In genomic region chr2:105866439-105867170, GRCh38 we compare ENCODE assay signal across 9 cellular contexts.
DNase-seq lines count a peak whose midpoint lies in the region; ATAC-seq, FAIRE-seq and TF ChIP-seq lines count a peak whose summit lies in the region.
"Had no signal": no experiment of that assay in that cellular context is flagged by ENCODE, and none has a peak within 500 bp of the region (broad histone marks: within the 10 kb centered on the region; RNA-seq: fewer than 3 reads in every experiment).

No MANE protein-coding gene starts in this region.

- no peaks in the 10 kb centered on the region for H3K27me3 Mint-ChIP-seq in stimulated activated naive CD8-positive, alpha-beta T cell treated with anti-CD3 and anti-CD28 coated beads, Interleukin-15, Interleukin-2, amounts not matched to agents 100 ng/mL and 50 ng/mL, for 24 hours
- H3K27me3 Mint-ChIP-seq in brain: no peaks in the 10 kb centered on the region

- H3K4me1 Mint-ChIP-seq in stimulated activated naive CD8-positive, alpha-beta T cell treated with anti-CD3 and anti-CD28 coated beads, Interleukin-15, Interleukin-2, amounts not matched to agents 100 ng/mL and 50 ng/mL, for 24 hours (ENCODE audit: low read depth): peaks cover 100% of the 10 kb centered on the region
- peaks cover 68% of the 10 kb centered on the region for H3K4me1 Mint-ChIP-seq in brain

- peak overlapping the region; percentile 68 for H3K27ac Mint-ChIP-seq in stimulated activated naive CD8-positive, alpha-beta T cell treated with anti-CD3 and anti-CD28 coated beads, Interleukin-15, Interleukin-2, amounts not matched to agents 100 ng/mL and 50 ng/mL, for 24 hours
- peak overlapping the region in 4 of 5 experiments; percentile 29 to 74 (median 56) for H3K27ac Mint-ChIP-seq in brain

- no peak overlapping the region for H3K4me2 ChIP-seq in keratinocyte (ENCODE audit: control insufficient read depth, extremely low read depth, insufficient read depth, low read depth, low read length)

- FAIRE-seq in keratinocyte (lab: Jason Lieb, UNC) (peak; percentile 46), urothelium cell line (lab: Jason Lieb, UNC) (peak; percentile 23)
- FAIRE-seq: GM18507 had no signal

- H3K9me3 ChIP-seq in keratinocyte (ENCODE audit: control insufficient read depth, low read depth, low read length): no peaks in the 10 kb centered on the region
- no peaks in the 10 kb centered on the region for H3K9me3 ChIP-seq in ascending aorta

- H3K27me3 ChIP-seq in keratinocyte (ENCODE audit: control insufficient read depth, extremely low read depth, insufficient read depth, low read length) (no peaks in the 10 kb centered on the region), ascending aorta (no peaks in the 10 kb centered on the region)

- H3K27ac ChIP-seq in keratinocyte (ENCODE audit: control insufficient read depth, insufficient read depth, low read length): no peak overlapping the region
- no peak overlapping the region for H3K27ac ChIP-seq in ascending aorta

- no peak overlapping the region for H3K4me3 Mint-ChIP-seq in stimulated activated naive CD8-positive, alpha-beta T cell treated with anti-CD3 and anti-CD28 coated beads, Interleukin-15, Interleukin-2, amounts not matched to agents 100 ng/mL and 50 ng/mL, for 24 hours
- no peak overlapping the region for H3K4me3 Mint-ChIP-seq in brain

- H2AFZ ChIP-seq in keratinocyte (ENCODE audit: control insufficient read depth, low read length): no peak overlapping the region

- H3K9me1 ChIP-seq in keratinocyte (ENCODE audit: control insufficient read depth, extremely low read depth, insufficient read depth, low read length): no peaks in the 10 kb centered on the region

- dilution Hi-C loops in keratinocyte (cut with MboI; ENCODE audit: extremely low pct_ligation_motif_present, low sequenced_read_pairs): no loop called here

- DNase-seq in stimulated activated naive CD8-positive, alpha-beta T cell treated with anti-CD3 and anti-CD28 coated beads, Interleukin-15, Interleukin-2, amounts not matched to agents 100 U/mL and 50 U/mL, for 24 hours: no peak
- DNase-seq in keratinocyte (ENCODE audit: low read depth, low spot score) (no peak), urothelium cell line (ENCODE audit: low spot score) (no peak), ascending aorta (ENCODE audit: low spot score in 2 of 2) (no peak)
- no peak for DNase-seq in effector CD4-positive, alpha-beta T cell
- no peak for DNase-seq in activated naive CD4-positive, alpha-beta T cell treated with Interleukin-2 at 50 U/mL for 16 hours

- H4K20me1 ChIP-seq in keratinocyte (ENCODE audit: control insufficient read depth, extremely low read depth, insufficient read depth, low read length): peaks cover 3% of the 10 kb centered on the region

- peaks cover 44% of the 10 kb centered on the region for H3K79me2 ChIP-seq in keratinocyte (ENCODE audit: control insufficient read depth, insufficient read depth, low read length)

- intact Hi-C loops in ascending aorta (cut with DNase I): no loop called here

- TF ChIP-seq CTCF in brain (conservative IDR thresholded peaks at IDR 0.05) (no peak), keratinocyte (optimal IDR thresholded peaks at IDR 0.05 in 1 of 3, IDR thresholded peaks at IDR 0.05 in 1 of 3, conservative IDR thresholded peaks at IDR 0.05 in 1 of 3; ENCODE audit: extremely low read depth in 1 of 3, insufficient read depth in 2 of 3, low read length in 3 of 3) (no peak), ascending aorta (IDR thresholded peaks at IDR 0.05) (no peak)

- peaks cover 56% of the 10 kb centered on the region for H3K36me3 Mint-ChIP-seq in stimulated activated naive CD8-positive, alpha-beta T cell treated with anti-CD3 and anti-CD28 coated beads, Interleukin-15, Interleukin-2, amounts not matched to agents 100 ng/mL and 50 ng/mL, for 24 hours (ENCODE audit: low read depth)
- peaks cover 17% of the 10 kb centered on the region for H3K36me3 Mint-ChIP-seq in brain

- H3K36me3 ChIP-seq in keratinocyte (ENCODE audit: control insufficient read depth in 2 of 2, extremely low read depth in 1 of 2, insufficient read depth in 2 of 2, low read length in 2 of 2): peaks cover 2 to 4% of the 10 kb centered on the region in 2 experiments
- no peaks in the 10 kb centered on the region for H3K36me3 ChIP-seq in ascending aorta

- H3K4me1 ChIP-seq in keratinocyte (ENCODE audit: control insufficient read depth, extremely low read depth, insufficient read depth, low read length) (peaks cover 14% of the 10 kb centered on the region), ascending aorta (peaks cover 0 to 8% of the 10 kb centered on the region in 2 donors)

- no peaks in the 10 kb centered on the region for H3K9me3 Mint-ChIP-seq in stimulated activated naive CD8-positive, alpha-beta T cell treated with anti-CD3 and anti-CD28 coated beads, Interleukin-15, Interleukin-2, amounts not matched to agents 100 ng/mL and 50 ng/mL, for 24 hours
- H3K9me3 Mint-ChIP-seq in brain: no peaks in the 10 kb centered on the region

- no peak for ATAC-seq in stimulated activated naive CD8-positive, alpha-beta T cell treated with anti-CD3 and anti-CD28 coated beads, Interleukin-15, Interleukin-2, amounts not matched to agents 100 U/mL and 50 U/mL, for 24 hours

- no peak overlapping the region for H3K9ac ChIP-seq in keratinocyte (ENCODE audit: control insufficient read depth, extremely low read depth, insufficient read depth, low read length)

- no peak overlapping the region for H3K4me3 ChIP-seq in keratinocyte (ENCODE audit: control insufficient read depth in 2 of 3, extremely low read depth in 1 of 3, insufficient read depth in 2 of 3, low read depth in 1 of 3, low read length in 3 of 3)
- no peak overlapping the region for H3K4me3 ChIP-seq in ascending aorta
